In the genomic region with DNA sequence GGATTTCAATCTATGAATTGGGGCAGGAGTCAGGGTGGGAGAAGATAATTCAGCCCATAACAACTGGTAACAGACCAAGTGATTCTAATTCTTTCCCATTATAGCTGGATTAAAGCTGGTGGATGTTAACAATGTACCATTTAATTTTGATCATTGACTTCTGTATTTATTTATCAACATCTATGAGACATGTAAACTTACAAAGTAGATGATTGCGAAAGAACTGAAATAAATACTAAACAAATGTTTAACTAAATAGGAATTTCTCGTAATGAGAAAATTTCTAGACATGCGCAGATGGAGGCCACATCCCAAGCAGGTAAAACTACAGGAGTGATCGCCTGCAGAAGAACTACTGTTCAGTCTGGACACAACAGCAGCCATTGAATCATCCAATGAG, we compare ENCODE assay signal across 25 cellular contexts.
DNase-seq lines count a peak whose midpoint lies in the region; ATAC-seq, FAIRE-seq and TF ChIP-seq lines count a peak whose summit lies in the region.
"Had no signal": no experiment of that assay in that cellular context is flagged by ENCODE, and none has a peak within 500 bp of the region (broad histone marks: within the 10 kb centered on the region; RNA-seq: fewer than 3 reads in every experiment).

No MANE protein-coding gene starts in this region.

- H4K20me1 ChIP-seq in IMR-90 (ENCODE audit: insufficient read depth, low read length) (no peaks in the 10 kb centered on the region), H1 (replicated peaks in 1 of 2; ENCODE audit: control insufficient read depth in 1 of 2, insufficient read depth in 2 of 2, low read length in 2 of 2) (no peaks in the 10 kb centered on the region)
- H4K20me1 ChIP-seq: BLaER1 had no signal

- H3K36me3 ChIP-seq in IMR-90 (ENCODE audit: control insufficient read depth, insufficient read depth, low read length): no peaks in the 10 kb centered on the region
- H3K36me3 ChIP-seq in H1 (ENCODE audit: control insufficient read depth in 2 of 4, insufficient read depth in 4 of 4, low read length in 3 of 4): no peaks in the 10 kb centered on the region
- H3K36me3 ChIP-seq: BE2C, BLaER1 had no signal

- H3K79me2 ChIP-seq in H1 (ENCODE audit: control insufficient read depth in 1 of 2, insufficient read depth in 2 of 2, low read length in 2 of 2): no peaks in the 10 kb centered on the region

- no peak overlapping the region for H4K91ac ChIP-seq in IMR-90 (ENCODE audit: insufficient read depth, low read depth, low read length)
- H4K91ac ChIP-seq in H1 (replicated peaks; ENCODE audit: insufficient read length, low read length): no peak overlapping the region

- in situ Hi-C loops in IMR-90 (cut with MboI; ENCODE audit: low sequenced_read_pairs): no loop called here

- no peak overlapping the region for H2AK5ac ChIP-seq in IMR-90 (ENCODE audit: low read depth, low read length)
- H2AK5ac ChIP-seq in H1 (ENCODE audit: low read depth, low read length): no peak overlapping the region

- no peak overlapping the region for H2BK120ac ChIP-seq in IMR-90 (ENCODE audit: low read depth, low read length)
- no peak overlapping the region for H2BK120ac ChIP-seq in H1 (replicated peaks; ENCODE audit: low read depth, low read length)

- H3K23me2 ChIP-seq in H1 (ENCODE audit: low read depth, low read length): no peaks in the 10 kb centered on the region

- H2BK5ac ChIP-seq in IMR-90 (ENCODE audit: low read depth, low read length, poor library complexity, severe bottlenecking) (no peak overlapping the region), H1 (ENCODE audit: low read depth, low read length) (no peak overlapping the region)

- H3K4ac ChIP-seq in IMR-90 (ENCODE audit: low read depth, low read length) (no peak overlapping the region), H1 (replicated peaks; ENCODE audit: insufficient read length, low read depth, low read length) (no peak overlapping the region)

- H3K56ac ChIP-seq in IMR-90 (ENCODE audit: extremely low read depth, insufficient read depth, low read length) (no peak overlapping the region), H1 (replicated peaks; ENCODE audit: insufficient read length, low read depth, low read length) (no peak overlapping the region)

- no peak for TF ChIP-seq EP300 in Ishikawa (IDR thresholded peaks at IDR 0.05; ENCODE audit: borderline replicate concordance)
- no peak for TF ChIP-seq EP300 in H1 (IDR thresholded peaks at IDR 0.05; ENCODE audit: borderline replicate concordance in 1 of 2, low read depth in 2 of 2, low read length in 2 of 2)

- no peak for TF ChIP-seq RAD21 in IMR-90 (IDR thresholded peaks at IDR 0.05; ENCODE audit: low read length)
- no peak for TF ChIP-seq RAD21 in Ishikawa (IDR thresholded peaks at IDR 0.05; ENCODE audit: low read depth)
- TF ChIP-seq RAD21 in H1 (IDR thresholded peaks at IDR 0.05 in 1 of 2, conservative IDR thresholded peaks at IDR 0.05 in 1 of 2; ENCODE audit: low read depth in 2 of 2, low read length in 2 of 2): no peak

- ATAC-seq in IMR-90 (ENCODE audit: low read depth) (no peak), GM19035 (IDR thresholded peaks at IDR 0.05; ENCODE audit: unreplicated experiment) (no peak), GM18858 (IDR thresholded peaks at IDR 0.05; ENCODE audit: unreplicated experiment) (no peak)
- ATAC-seq: GM12878 had no signal

- no peak overlapping the region for H2BK15ac ChIP-seq in IMR-90 (ENCODE audit: low read depth, low read length)
- no peak overlapping the region for H2BK15ac ChIP-seq in H1 (ENCODE audit: low read length)

- BruUV-seq in IMR-90 (replicated peaks; lab: Mats Ljungman, UMichigan): no TSS peak

- H4K8ac ChIP-seq in IMR-90 (ENCODE audit: low read depth in 2 of 2, low read length in 2 of 2) (no peak overlapping the region), H1 (ENCODE audit: extremely low read depth, insufficient read depth, low read length) (no peak overlapping the region)

- H3K27ac ChIP-seq in IMR-90 (ENCODE audit: insufficient read depth, low read length): no peak overlapping the region
- H3K27ac ChIP-seq in H1 (ENCODE audit: low read depth, low read length): no peak overlapping the region
- H3K27ac ChIP-seq: BLaER1 had no signal

- no peaks in the 10 kb centered on the region for H3K9me3 ChIP-seq in IMR-90 (ENCODE audit: control insufficient read depth, insufficient read depth, low read length)
- H3K9me3 ChIP-seq in H1 (ENCODE audit: insufficient read depth in 2 of 2, low read depth in 1 of 2, low read length in 1 of 2): no peaks in the 10 kb centered on the region
- H3K9me3 ChIP-seq: BE2C, BLaER1 had no signal

- H2BK12ac ChIP-seq in H1 (ENCODE audit: low read depth, low read length): no peak overlapping the region

- no peak overlapping the region for H3K4me3 ChIP-seq in IMR-90 (ENCODE audit: insufficient read depth, low read depth, low read length)
- H3K4me3 ChIP-seq in H1 (ENCODE audit: extremely low read depth in 1 of 4, insufficient read depth in 2 of 4, low read depth in 3 of 4, low read length in 4 of 4): no peak overlapping the region
- H3K4me3 ChIP-seq: BLaER1, GM12878 had no signal

- H3K14ac ChIP-seq in IMR-90 (replicated peaks; ENCODE audit: low read depth, low read length): no peak overlapping the region
- no peak overlapping the region for H3K14ac ChIP-seq in H1 (ENCODE audit: insufficient read length)

- no peaks in the 10 kb centered on the region for H3K9me1 ChIP-seq in IMR-90 (ENCODE audit: insufficient read depth, low read length)

- intact Hi-C loops in IMR-90 (cut with micrococcal nuclease): no loop called here

- H3K27me3 ChIP-seq in IMR-90 (ENCODE audit: control insufficient read depth, insufficient read depth, low read length): no peaks in the 10 kb centered on the region
- H3K27me3 ChIP-seq in H1 (replicated peaks in 1 of 4; ENCODE audit: control insufficient read depth in 3 of 4, extremely low read depth in 1 of 4, insufficient read depth in 3 of 4, low read length in 3 of 4): no peaks in the 10 kb centered on the region
- H3K27me3 ChIP-seq: BE2C, BLaER1 had no signal

- dilution Hi-C loops in IMR-90 (cut with HindIII; ENCODE audit: low sequenced_read_pairs, unreplicated experiment): no loop called here

- no peak for TF ChIP-seq POLR2A in IMR-90 (IDR thresholded peaks at IDR 0.05; ENCODE audit: low read depth, low read length)
- no peak for TF ChIP-seq POLR2A in H1 (IDR thresholded peaks at IDR 0.05; ENCODE audit: control extremely low read depth in 1 of 2, low read depth in 2 of 2, low read length in 2 of 2)

- CTCF ChIA-PET in IMR-90 (lab: Yijun Ruan, JAX): no interaction called here
- CTCF ChIA-PET in H1 (lab: Charles Lee; ENCODE audit: partially characterized antibody): no interaction called here

- DNase-seq in IMR-90 (no peak), H1 (ENCODE audit: low read depth in 1 of 2, low spot score in 2 of 2) (no peak)
- DNase-seq: 8988T; ACHN; BE2C; C1 segment of cervical spinal cord; CD4-positive, alpha-beta memory T cell; CD4-positive, CD25-positive, alpha-beta regulatory T cell; CD8-positive, alpha-beta memory T cell; COR-L47; DMS 273 treated with DMSO at 0.1 percent for 48 hours; DMS153; DMS53; DMS79; DND-41; EL; GDM1 had no signal

- H3K4me2 ChIP-seq in IMR-90 (ENCODE audit: low read depth, low read length): no peak overlapping the region
- H3K4me2 ChIP-seq in H1 (ENCODE audit: insufficient read depth in 1 of 2, low read depth in 2 of 2, low read length in 2 of 2): no peak overlapping the region
- H3K4me2 ChIP-seq: BLaER1 had no signal

- no peak for FAIRE-seq in H1 (lab: Jason Lieb, UNC)
- FAIRE-seq: A204.1, GM12878, GM12892, GM18507 had no signal

- H2BK20ac ChIP-seq in IMR-90 (ENCODE audit: low read depth, low read length) (no peak overlapping the region), H1 (ENCODE audit: low read length) (no peak overlapping the region)

- POLR2A ChIA-PET in IMR-90 (lab: Charles Lee; ENCODE audit: unreplicated experiment): no interaction called here
- POLR2A ChIA-PET in H1 (lab: Charles Lee; ENCODE audit: partially characterized antibody): no interaction called here

- H3K4me1 ChIP-seq in IMR-90 (ENCODE audit: control insufficient read depth, insufficient read depth, low read length): no peaks in the 10 kb centered on the region
- peaks cover 0 to 4% (median 2%) of the 10 kb centered on the region in 4 experiments; a peak in 3 of 7 replicates for H3K4me1 ChIP-seq in H1 (replicated peaks in 1 of 4; ENCODE audit: control insufficient read depth in 3 of 4, insufficient read depth in 4 of 4, low read length in 3 of 4)
- H3K4me1 ChIP-seq: BLaER1 had no signal

- H3K23ac ChIP-seq in IMR-90 (ENCODE audit: low read depth, low read length): no peak overlapping the region
- H3K23ac ChIP-seq in H1 (ENCODE audit: insufficient read length): no peak overlapping the region

- H3K79me1 ChIP-seq in IMR-90 (ENCODE audit: low read depth in 1 of 2, low read length in 2 of 2) (no peaks in the 10 kb centered on the region), H1 (ENCODE audit: low read depth, low read length) (no peaks in the 10 kb centered on the region)

- H2AK9ac ChIP-seq in IMR-90 (replicated peaks; ENCODE audit: low read depth, low read length, poor library complexity): no peak overlapping the region

- H2AFZ ChIP-seq in IMR-90 (replicated peaks; ENCODE audit: low read length, poor library complexity) (no peak overlapping the region), H1 (ENCODE audit: low read length) (no peak overlapping the region)

- 100% methylated on average over 1 of the region's 4 CpGs; no CpG with 5 or more reads in 1 of the 2 experiments for WGBS in IMR-90 (ENCODE audit: extremely low coverage in 2 of 2, insufficient read length in 1 of 2), 2 experiments
- WGBS in H1 (ENCODE audit: extremely low coverage in 1 of 2, insufficient coverage in 1 of 2, insufficient read length in 1 of 2, insufficient replicate concordance in 2 of 2, low coverage in 1 of 2, low lambda C conversion rate in 2 of 2, missing lambda C conversion rate in 1 of 2), 2 experiments: 93% methylated on average over 4 of the region's 4 CpGs; no CpG with 5 or more reads in 1 of the 2 experiments

- H4K5ac ChIP-seq in IMR-90 (ENCODE audit: low read depth, low read length) (no peak overlapping the region), H1 (ENCODE audit: insufficient read length, low read depth, low read length) (no peak overlapping the region)

- TF ChIP-seq CTCF in IMR-90 (conservative IDR thresholded peaks at IDR 0.05; ENCODE audit: low read depth, low read length) (no peak), H1 (IDR thresholded peaks at IDR 0.05; ENCODE audit: control extremely low read depth in 1 of 3, insufficient read depth in 1 of 3, low read depth in 1 of 3, low read length in 3 of 3) (no peak)

- H3K18ac ChIP-seq in IMR-90 (ENCODE audit: low read depth, low read length): no peak overlapping the region
- H3K18ac ChIP-seq in H1 (ENCODE audit: extremely low read depth, low read length): no peak overlapping the region

- no peak overlapping the region for H3K9ac ChIP-seq in IMR-90 (ENCODE audit: low read depth, low read length)
- H3K9ac ChIP-seq in H1 (replicated peaks in 1 of 4; ENCODE audit: extremely low read depth in 1 of 4, low read depth in 3 of 4, low read length in 3 of 4): no peak overlapping the region
- H3K9ac ChIP-seq: BLaER1 had no signal

TF ChIP-seq in H1, 55 proteins besides CTCF, POLR2A, EP300 and RAD21 (continues in another document):
- TF ChIP-seq NANOG (IDR thresholded peaks at IDR 0.05; ENCODE audit: insufficient read depth, low read depth, low read length, poor library complexity, severe bottlenecking): no peak
- no peak for TF ChIP-seq TAF1 (IDR thresholded peaks at IDR 0.05; ENCODE audit: low read depth, low read length)
- no peak for TF ChIP-seq CTBP2 (IDR thresholded peaks at IDR 0.05; ENCODE audit: borderline replicate concordance, insufficient read depth, insufficient read length, low read length)
